23 cellular contexts compared by ENCODE assay signal in genomic region chr9:98881836-98882568, GRCh38.
DNase-seq lines count a peak whose midpoint lies in the region; ATAC-seq and TF ChIP-seq lines count a peak whose summit lies in the region.
"Had no signal": no experiment of that assay in that cellular context is flagged by ENCODE, and none has a peak within 500 bp of the region (broad histone marks: within the 10 kb centered on the region; RNA-seq: fewer than 3 reads in every experiment).

No MANE protein-coding gene starts in this region.

- H3K4me1 ChIP-seq in heart right ventricle (peaks cover 8 to 81% (median 65%) of the 10 kb centered on the region in 9 donors), skeletal muscle tissue (ENCODE audit: control insufficient read depth in 3 of 3, insufficient read depth in 3 of 3, low read length in 3 of 3) (peaks cover 20 to 30% (median 21%) of the 10 kb centered on the region in 3 donors)

- no peak overlapping the region for H3K4me3 ChIP-seq in AG10803 (ENCODE audit: low read length)
- no peak overlapping the region for H3K4me3 ChIP-seq in heart right ventricle
- no peak overlapping the region for H3K4me3 ChIP-seq in skeletal muscle tissue (ENCODE audit: low read length in 3 of 3)
- H3K4me3 ChIP-seq: pancreas had no signal

- ATAC-seq in heart right ventricle: peak in 3 of 8 donors; percentile 40 to 65 (median 49)
- ATAC-seq: esophagus mucosa; naive thymus-derived CD8-positive, alpha-beta T cell; T-helper 17 cell had no signal

- no peak overlapping the region for H3K9ac ChIP-seq in skeletal muscle tissue (ENCODE audit: low read depth in 1 of 3, low read length in 3 of 3)

- in situ Hi-C loops in G401 (cut with HindIII; ENCODE audit: low sequenced_read_pairs): no loop called here

- H3K27ac ChIP-seq in heart right ventricle: peak overlapping the region in 7 of 10 donors; percentile 58 to 91 (median 78)
- peak overlapping the region; percentile 78 for H3K27ac ChIP-seq in skeletal muscle tissue (ENCODE audit: low read depth, low read length)

- WGBS in heart right ventricle, 2 donors: 79 to 80% methylated on average over 8 of the region's 8 CpGs

- H3K36me3 ChIP-seq in heart right ventricle (no peaks in the 10 kb centered on the region), skeletal muscle tissue (ENCODE audit: control insufficient read depth in 3 of 3, insufficient read depth in 3 of 3, low read length in 3 of 3) (no peaks in the 10 kb centered on the region)
- H3K36me3 ChIP-seq: pancreas had no signal

- H3K27me3 ChIP-seq in heart right ventricle (no peaks in the 10 kb centered on the region), skeletal muscle tissue (ENCODE audit: control insufficient read depth in 3 of 3, insufficient read depth in 3 of 3, low read length in 3 of 3) (peaks cover 4 to 12% (median 9%) of the 10 kb centered on the region in 3 donors)
- H3K27me3 ChIP-seq: pancreas had no signal

- DNase-seq in AG10803 (ENCODE audit: low read depth) (peak; percentile 71), RPMI7951 (ENCODE audit: low read depth) (peak; percentile 68), heart right ventricle (no peak), AG08396 (ENCODE audit: low spot score) (no peak), Kasumi-1 (lab: John Stamatoyannopoulos, UW) (no peak), NCI-H2107 (lab: John Stamatoyannopoulos, UW) (no peak), G401 (ENCODE audit: low spot score) (no peak)
- DNase-seq: activated CD4-positive, alpha-beta T cell treated with anti-CD3 and anti-CD28 coated beads, Interleukin-2, amount 50 U/mL, for 48 hours; activated naive CD4-positive, alpha-beta T cell treated with Interleukin-2 at 50 U/mL for 16 hours; activated T-cell treated with anti-CD3 and anti-CD28 coated beads, Interleukin-2, amount 50 U/mL, for 24 hours; COR-L47; EL; head of caudate nucleus; naive thymus-derived CD8-positive, alpha-beta T cell; NCI-H1105; NCI-H2081 treated with DMSO at 0.1 percent for 48 hours; NCI-H510A; pancreas; SHP77; stimulated activated CD4-positive, alpha-beta T cell treated with anti-CD3 and anti-CD28 coated beads, Interleukin-4, amount 100 ng/mL, for 24 hours; T-helper 17 cell had no signal

- intact Hi-C loops in heart right ventricle (cut with DNase I): no loop called here

- H3K9me3 ChIP-seq in heart right ventricle (no peaks in the 10 kb centered on the region), skeletal muscle tissue (ENCODE audit: control insufficient read depth in 3 of 3, low read length in 3 of 3) (no peaks in the 10 kb centered on the region)
- H3K9me3 ChIP-seq: pancreas had no signal

- TF ChIP-seq CTCF in AG10803 (conservative IDR thresholded peaks at IDR 0.05; ENCODE audit: low read length): no peak; the same call in 1 of the 2 replicates
- no peak for TF ChIP-seq CTCF in heart right ventricle (IDR thresholded peaks at IDR 0.05)

Comparison
In these comparisons a context has a peak if more than half of its experiments do, and no peak if none do; other contexts are left out.
1. DNase-seq: peak in AG10803 (single experiment) and RPMI7951 (single experiment); none in heart right ventricle (0 of 2), AG08396 (single experiment), Kasumi-1 (0 of 2), NCI-H2107 (single experiment) and G401 (single experiment).